24 cellular contexts compared by ENCODE assay signal in the genomic region with DNA sequence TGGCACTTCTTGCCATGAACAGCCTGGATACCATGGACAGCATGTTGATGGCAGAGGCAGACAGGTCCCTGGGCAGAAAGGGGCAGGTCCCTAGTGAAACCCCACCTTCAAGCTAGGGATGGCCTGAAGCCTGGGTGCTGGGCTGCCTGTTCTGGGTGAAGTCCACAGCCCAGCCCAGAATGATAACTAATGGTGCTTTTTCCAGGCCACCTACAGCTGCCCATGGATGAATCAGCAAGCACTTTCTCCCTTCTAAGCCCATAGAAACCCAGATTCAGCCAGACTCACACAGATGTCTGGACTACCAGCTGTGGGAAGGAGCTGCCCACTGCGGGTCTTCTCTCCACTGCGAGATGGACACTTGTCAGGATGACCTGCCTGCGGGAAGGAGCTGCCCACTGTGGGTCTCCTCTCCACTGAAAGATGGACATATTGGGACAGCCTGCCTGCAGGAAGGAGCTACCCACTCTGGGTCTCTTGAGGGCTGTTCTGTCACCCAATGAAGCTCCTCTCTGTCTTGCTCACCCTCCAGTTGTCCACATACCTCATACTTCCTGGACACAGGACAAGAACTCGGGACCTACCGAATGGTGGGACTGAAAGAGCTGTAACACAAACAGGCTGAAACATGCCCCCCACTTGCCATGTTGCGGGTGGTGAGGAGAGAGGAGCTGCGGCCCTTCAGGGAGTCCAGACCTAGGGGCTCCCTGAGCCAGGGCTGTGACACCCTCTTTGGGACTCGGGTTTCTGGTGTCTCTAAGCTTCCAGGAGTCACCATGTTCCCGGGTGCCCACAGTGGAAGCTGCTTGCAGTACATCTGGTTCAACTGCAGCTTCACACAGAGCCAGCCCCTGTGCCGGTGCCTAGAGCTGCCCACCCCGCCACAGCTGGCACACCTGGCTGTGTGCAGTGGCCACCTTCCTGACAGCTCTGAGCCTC.
A peak's percentile ranks its signal among the peaks of the same experiment; 100 is the strongest.
DNase-seq lines count a peak whose midpoint lies in the region; ATAC-seq and TF ChIP-seq lines count a peak whose summit lies in the region.
"Had no signal": no experiment of that assay in that cellular context is flagged by ENCODE, and none has a peak within 500 bp of the region (broad histone marks: within the 10 kb centered on the region; RNA-seq: fewer than 3 reads in every experiment).

No MANE protein-coding gene starts in this region.

- intact Hi-C loops in left colon (cut with DNase I, micrococcal nuclease) (no loop called here), sigmoid colon (cut with DNase I) (no loop called here)

- H3K27me3 Mint-ChIP-seq in stimulated activated naive CD8-positive, alpha-beta T cell treated with anti-CD3 and anti-CD28 coated beads, Interleukin-15, amount 100 ng/mL, for 72 hours, result peaks cover 16% of the 10 kb centered on the region

- peaks cover 0 to 13% (median 9%) of the 10 kb centered on the region in 4 donors for H3K4me1 ChIP-seq in sigmoid colon

- no peak overlapping the region for H3K4me3 ChIP-seq in sigmoid colon
- H3K4me3 ChIP-seq: testis had no signal

- no peaks in the 10 kb centered on the region for H3K9me3 ChIP-seq in sigmoid colon
- H3K9me3 ChIP-seq: testis had no signal

- no peak for TF ChIP-seq CTCF in sigmoid colon (IDR thresholded peaks at IDR 0.05)

- no peaks in the 10 kb centered on the region for H3K27me3 ChIP-seq in sigmoid colon
- H3K27me3 ChIP-seq: testis had no signal

- H3K4me1 Mint-ChIP-seq in stimulated activated naive CD8-positive, alpha-beta T cell treated with anti-CD3 and anti-CD28 coated beads, Interleukin-15, amount 100 ng/mL, for 72 hours, result no peaks in the 10 kb centered on the region
- H3K4me1 Mint-ChIP-seq: CD4-positive, alpha-beta memory T cell; memory B cell; stimulated activated memory B cell treated with anti-CD40 and anti-IgM and Interleukin-4, amounts not matched to agents 10 μg/mL and 1 μg/mL and 100 μg/mL, for 72 hours had no signal

- H3K4me3 Mint-ChIP-seq in stimulated activated naive CD8-positive, alpha-beta T cell treated with anti-CD3 and anti-CD28 coated beads, Interleukin-15, amount 100 ng/mL, for 72 hours, result no peak overlapping the region
- H3K4me3 Mint-ChIP-seq: activated CD8-positive, alpha-beta T cell treated with anti-CD3 and anti-CD28 coated beads, Interleukin-2, amount 10 ng/mL, durations not matched to agents 7 days and 5 days; CD4-positive, alpha-beta memory T cell; memory B cell; stimulated activated memory B cell treated with anti-CD40 and anti-IgM and Interleukin-4, amounts not matched to agents 10 μg/mL and 1 μg/mL and 100 μg/mL, for 72 hours had no signal

- peak; percentile 60 for ATAC-seq in left colon
- no peak for ATAC-seq in stimulated activated naive CD8-positive, alpha-beta T cell treated with anti-CD3 and anti-CD28 coated beads, Interleukin-15, amount 100 ng/mL, for 72 hours
- no peak for ATAC-seq in GM21576 (IDR thresholded peaks at IDR 0.05; ENCODE audit: unreplicated experiment)
- ATAC-seq: activated CD8-positive, alpha-beta T cell treated with anti-CD3 and anti-CD28 coated beads, Interleukin-2, amount 10 ng/mL, durations not matched to agents 7 days and 5 days; stimulated activated memory B cell treated with anti-CD40 and anti-IgM and Interleukin-4, amounts not matched to agents 10 μg/mL and 1 μg/mL and 100 μg/mL, for 72 hours had no signal

- H3K36me3 ChIP-seq in sigmoid colon, result no peaks in the 10 kb centered on the region

- no peak for TF ChIP-seq POLR2A in sigmoid colon (IDR thresholded peaks at IDR 0.05)

- DNase-seq in amniotic epithelial cell (ENCODE audit: low read depth), result peak; percentile 64
- DNase-seq in left colon, result peak in 1 of 2 donors; percentile 54
- DNase-seq in sigmoid colon, result peak; percentile 52
- DNase-seq in stimulated activated naive CD8-positive, alpha-beta T cell treated with anti-CD3 and anti-CD28 coated beads, Interleukin-15, amount 100 ng/mL, for 72 hours, result no peak
- DNase-seq in NCI-H510A (lab: John Stamatoyannopoulos, UW), result no peak
- DNase-seq: activated CD4-positive, CD25-positive, alpha-beta regulatory T cell treated with anti-CD3 and anti-CD28 coated beads, Interleukin-2, amount 50 U/mL, for 72 hours; activated CD8-positive, alpha-beta T cell treated with anti-CD3 and anti-CD28 coated beads, Interleukin-2, amount 10 ng/mL, durations not matched to agents 7 days and 5 days; activated naive CD4-positive, alpha-beta T cell treated with Interleukin-2 at 50 U/mL for 16 hours; anterior cingulate cortex; CD4-positive, alpha-beta memory T cell; DMS153; GDM1; HCEC 1CT; Karpas-422; kidney; NCI-H187; NCI-H748 treated with DMSO at 0.1 percent for 48 hours; SHP77; stimulated activated CD4-positive, alpha-beta T cell treated with anti-CD3 and anti-CD28 coated beads, Interleukin-2, amount 100 ng/mL, for 24 hours; testis had no signal

- 92% methylated on average over 11 of the region's 11 CpGs for WGBS in sigmoid colon, 2 donors

- peak overlapping the region in 1 of 2 donors; percentile 19 for H3K27ac Mint-ChIP-seq in stimulated activated naive CD8-positive, alpha-beta T cell treated with anti-CD3 and anti-CD28 coated beads, Interleukin-15, amount 100 ng/mL, for 72 hours
- H3K27ac Mint-ChIP-seq: activated CD8-positive, alpha-beta T cell treated with anti-CD3 and anti-CD28 coated beads, Interleukin-2, amount 10 ng/mL, durations not matched to agents 7 days and 5 days; memory B cell; stimulated activated memory B cell treated with anti-CD40 and anti-IgM and Interleukin-4, amounts not matched to agents 10 μg/mL and 1 μg/mL and 100 μg/mL, for 72 hours had no signal

- H3K27ac ChIP-seq in sigmoid colon, result no peak overlapping the region
- H3K27ac ChIP-seq: testis had no signal

- no peaks in the 10 kb centered on the region for H3K9me3 Mint-ChIP-seq in stimulated activated naive CD8-positive, alpha-beta T cell treated with anti-CD3 and anti-CD28 coated beads, Interleukin-15, amount 100 ng/mL, for 72 hours
- H3K9me3 Mint-ChIP-seq: memory B cell; stimulated activated memory B cell treated with anti-CD40 and anti-IgM and Interleukin-4, amounts not matched to agents 10 μg/mL and 1 μg/mL and 100 μg/mL, for 72 hours had no signal

- no peak for TF ChIP-seq EP300 in sigmoid colon (IDR thresholded peaks at IDR 0.05)

TF ChIP-seq in PFSK-1, 5 proteins besides CTCF, POLR2A, EP300 and RAD21:
- TF ChIP-seq TAF1 (IDR thresholded peaks at IDR 0.05; ENCODE audit: borderline replicate concordance, insufficient read depth, low read length) (no peak), FOXP2 (optimal IDR thresholded peaks at IDR 0.05; ENCODE audit: borderline replicate concordance, extremely low read depth, extremely low read length, insufficient read depth) (no peak), REST (IDR thresholded peaks at IDR 0.05; ENCODE audit: insufficient read depth in 1 of 2, low read depth in 2 of 2, low read length in 2 of 2) (peak; percentile 9 to 47; a peak in 1 of 4 replicates), SIN3A (IDR thresholded peaks at IDR 0.05; ENCODE audit: borderline replicate concordance, insufficient read depth, low read length) (no peak)
TF ChIP-seq in PFSK-1: peak in this region for 1.

Comparison
In these comparisons a context has a peak if more than half of its experiments do, and no peak if none do; other contexts are left out.
1. DNase-seq: peak in amniotic epithelial cell (single experiment) and sigmoid colon (single experiment); none in stimulated activated naive CD8-positive, alpha-beta T cell treated with anti-CD3 and anti-CD28 coated beads, Interleukin-15, amount 100 ng/mL, for 72 hours (0 of 2) and NCI-H510A (single experiment).